Comparison of ENCODE assay signal across 28 cellular contexts in genomic region chr14:95655461-95655860, GRCh38. TPM values are rescaled to one million over a fixed set of nuclear protein-coding genes. Genes with fewer than 3 reads are reported as not detected.
"Had no signal": no experiment of that assay in that cellular context is flagged by ENCODE, and none has a peak within 500 bp of the region (broad histone marks: within the 10 kb centered on the region; RNA-seq: fewer than 3 reads in every experiment).

No MANE protein-coding gene starts in this region.

- H3K36me3 ChIP-seq: MG63, Peyer's patch, SJSA1 had no signal

- H3K4me3 ChIP-seq: MG63, PC-9, Peyer's patch, SJSA1, SK-N-MC had no signal

- H3K9me3 ChIP-seq: MG63, Peyer's patch, SJSA1 had no signal

- H3K27ac ChIP-seq: PC-9, Peyer's patch, SJSA1, SK-N-MC had no signal

- H3K27me3 ChIP-seq: MG63, Peyer's patch, SJSA1 had no signal

- H3K4me1 ChIP-seq: Peyer's patch, SJSA1 had no signal

- DNase-seq: IMR-90, Karpas-422, KG1, MG63, NCI-H1092, NCI-H1105 treated with DMSO at 0.1 percent for 48 hours, NCI-H1417 treated with DMSO at 0.1 percent for 48 hours, NCI-H146, NCI-H1694 treated with DMSO at 0.1 percent for 48 hours, NCI-H1930, NCI-H2081 treated with DMSO at 0.1 percent for 48 hours, NCI-H2171, NCI-H226, NCI-H446, NCI-H510A, NCI-H524 treated with DMSO at 0.1 percent for 48 hours, NCI-H69, NCI-H774, OCI-M1, PC-9, Peyer's patch, Right ventricle myocardium superior, RPMI8226, SIG-M5, SW 1271 had no signal

- H3K4me2 ChIP-seq: PC-9 had no signal

- H2AFZ ChIP-seq: PC-9 had no signal

RNA-seq across cellular contexts. Expression of gene TCL1B, which starts 30.8 kb away (rescaled TPM):
- total RNA-seq: HT-29, IMR-90, PC-9, Peyer's patch, Right ventricle myocardium superior, SJSA1 had no signal
- polyA plus RNA-seq: IMR-90 had no signal

RNA-seq across cellular contexts. Expression of gene TCL1A, which starts 58.5 kb away (rescaled TPM):
- total RNA-seq: HT-29, IMR-90, PC-9, Right ventricle myocardium superior, SJSA1 had no signal
- polyA plus RNA-seq: IMR-90 had no signal
